In the genomic region with DNA sequence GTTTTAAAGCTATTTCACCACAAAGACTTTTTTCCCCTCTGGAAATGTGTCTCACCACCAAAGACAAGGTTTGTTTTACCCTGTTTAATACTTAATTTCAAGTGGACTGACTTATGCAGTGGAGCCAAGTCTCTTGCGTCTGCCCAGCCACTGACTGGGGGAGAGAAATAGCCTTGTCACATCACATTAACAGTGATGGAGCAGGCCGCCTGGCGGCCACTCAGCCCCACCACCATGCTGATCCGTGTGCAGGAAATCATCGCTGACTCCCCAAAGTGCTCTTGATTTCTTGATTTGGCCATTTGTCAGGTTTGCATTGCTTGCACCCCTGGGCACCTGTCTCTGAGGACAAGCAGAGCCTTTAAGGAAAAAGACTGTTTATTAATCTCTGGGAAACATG, we compare ENCODE assay signal across 24 cellular contexts.
"Had no signal": no experiment of that assay in that cellular context is flagged by ENCODE, and none has a peak within 500 bp of the region (broad histone marks: within the 10 kb centered on the region; RNA-seq: fewer than 3 reads in every experiment).

No MANE protein-coding gene starts in this region.

- H3K4me1 Mint-ChIP-seq: activated naive CD4-positive, alpha-beta T cell treated with anti-CD3 and anti-CD28 coated beads, Interleukin-2, amount 50 U/mL, for 24 hours; immature natural killer cell; memory B cell; nephron; stimulated activated memory B cell treated with anti-CD40 and anti-IgM and Interleukin-4, amounts not matched to agents 10 μg/mL and 1 μg/mL and 100 μg/mL, for 72 hours; WTC11 had no signal

- H3K36me3 Mint-ChIP-seq: activated naive CD4-positive, alpha-beta T cell treated with anti-CD3 and anti-CD28 coated beads, Interleukin-2, amount 50 U/mL, for 24 hours; immature natural killer cell; memory B cell; stimulated activated memory B cell treated with anti-CD40 and anti-IgM and Interleukin-4, amounts not matched to agents 10 μg/mL and 1 μg/mL and 100 μg/mL, for 72 hours had no signal

- H3K27me3 ChIP-seq: body of pancreas, cardiac muscle cell, esophagus muscularis mucosa, hepatocyte, right lobe of liver had no signal

- DNase-seq: activated gamma-delta T cell; activated T-cell treated with anti-CD3 and anti-CD28 coated beads, Interleukin-2, amount 50 U/mL, for 72 hours; anterior cingulate cortex; body of pancreas; effector memory CD8-positive, alpha-beta T cell; glutamatergic neuron; immature natural killer cell; kidney glomerular epithelial cell; right lobe of liver; small intestine; stimulated activated CD4-positive, alpha-beta T cell treated with anti-CD3 and anti-CD28 coated beads, Interleukin-2, amount 100 ng/mL, for 24 hours; T1000; trophoblast cell had no signal

- H3K4me3 Mint-ChIP-seq: activated naive CD4-positive, alpha-beta T cell treated with anti-CD3 and anti-CD28 coated beads, Interleukin-2, amount 50 U/mL, for 24 hours; activated T-cell treated with anti-CD3 and anti-CD28 coated beads, Interleukin-2, amount 50 U/mL, for 72 hours; effector memory CD8-positive, alpha-beta T cell; immature natural killer cell; memory B cell; nephron; stimulated activated memory B cell treated with anti-CD40 and anti-IgM and Interleukin-4, amounts not matched to agents 10 μg/mL and 1 μg/mL and 100 μg/mL, for 72 hours; T-helper 1 cell treated with Interleukin-12 subunit alpha and Interleukin-12 subunit beta and Interleukin-4 antibody, amounts not matched to agents 30 μg/mL and 1 μg/mL, for 36 hours; WTC11 had no signal

- FAIRE-seq: frontal cortex, small intestine had no signal

- H3K79me2 ChIP-seq: hepatocyte, parathyroid adenoma had no signal

- H3K27ac Mint-ChIP-seq: activated naive CD4-positive, alpha-beta T cell treated with anti-CD3 and anti-CD28 coated beads, Interleukin-2, amount 50 U/mL, for 24 hours; activated T-cell treated with anti-CD3 and anti-CD28 coated beads, Interleukin-2, amount 50 U/mL, for 72 hours; effector memory CD8-positive, alpha-beta T cell; immature natural killer cell; memory B cell; nephron; stimulated activated memory B cell treated with anti-CD40 and anti-IgM and Interleukin-4, amounts not matched to agents 10 μg/mL and 1 μg/mL and 100 μg/mL, for 72 hours; T-helper 1 cell treated with Interleukin-12 subunit alpha and Interleukin-12 subunit beta and Interleukin-4 antibody, amounts not matched to agents 30 μg/mL and 1 μg/mL, for 36 hours; WTC11 had no signal

- H2AFZ ChIP-seq: hepatocyte, parathyroid adenoma had no signal

- H3K9me3 ChIP-seq: body of pancreas, right lobe of liver had no signal

- H3K4me3 ChIP-seq: body of pancreas, cardiac muscle cell, esophagus muscularis mucosa, hepatocyte, right lobe of liver had no signal

- H3K9ac ChIP-seq: parathyroid adenoma had no signal

- H3K36me3 ChIP-seq: cardiac muscle cell, esophagus muscularis mucosa, right lobe of liver had no signal

- H3K27me3 Mint-ChIP-seq: activated naive CD4-positive, alpha-beta T cell treated with anti-CD3 and anti-CD28 coated beads, Interleukin-2, amount 50 U/mL, for 24 hours; memory B cell; stimulated activated memory B cell treated with anti-CD40 and anti-IgM and Interleukin-4, amounts not matched to agents 10 μg/mL and 1 μg/mL and 100 μg/mL, for 72 hours had no signal

- H3K4me2 ChIP-seq: hepatocyte had no signal

- H3K4me1 ChIP-seq: body of pancreas, esophagus muscularis mucosa, parathyroid adenoma, right lobe of liver had no signal

- H3K27ac ChIP-seq: body of pancreas, cardiac muscle cell, esophagus muscularis mucosa, hepatocyte, parathyroid adenoma, right lobe of liver had no signal
